2 cellular contexts compared by ENCODE assay signal in the genomic region with DNA sequence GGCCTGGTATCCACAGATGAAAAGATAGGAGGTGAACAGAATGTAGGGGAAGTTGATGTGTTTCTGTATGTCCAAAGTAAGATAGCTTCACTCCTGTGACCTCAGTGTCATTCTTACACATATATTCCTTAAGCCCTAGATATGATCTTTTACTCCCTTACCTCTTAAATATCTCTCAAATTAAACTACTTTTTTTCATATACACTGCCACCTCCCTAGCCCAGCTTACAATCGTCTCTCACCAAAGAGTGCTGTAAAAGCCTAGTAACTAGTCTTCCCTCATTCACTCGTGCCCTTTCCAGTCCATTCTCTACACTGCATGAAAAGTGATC.
TF ChIP-seq lines count a peak whose summit lies in the region.

No MANE protein-coding gene starts in this region.

TF ChIP-seq in HEK293, 187 proteins besides CTCF, POLR2A, EP300 and RAD21:
- TF ChIP-seq ZNF202 (tag by site-specific recombination; IDR thresholded peaks at IDR 0.05; ENCODE audit: borderline replicate concordance) (no peak), ZNF624 (tag by site-specific recombination; IDR thresholded peaks at IDR 0.05) (no peak), SP7 (tag by site-specific recombination; IDR thresholded peaks at IDR 0.05) (peak; percentile 2; the same call in 1 of the 2 replicates)
- TF ChIP-seq, protein P1, sequence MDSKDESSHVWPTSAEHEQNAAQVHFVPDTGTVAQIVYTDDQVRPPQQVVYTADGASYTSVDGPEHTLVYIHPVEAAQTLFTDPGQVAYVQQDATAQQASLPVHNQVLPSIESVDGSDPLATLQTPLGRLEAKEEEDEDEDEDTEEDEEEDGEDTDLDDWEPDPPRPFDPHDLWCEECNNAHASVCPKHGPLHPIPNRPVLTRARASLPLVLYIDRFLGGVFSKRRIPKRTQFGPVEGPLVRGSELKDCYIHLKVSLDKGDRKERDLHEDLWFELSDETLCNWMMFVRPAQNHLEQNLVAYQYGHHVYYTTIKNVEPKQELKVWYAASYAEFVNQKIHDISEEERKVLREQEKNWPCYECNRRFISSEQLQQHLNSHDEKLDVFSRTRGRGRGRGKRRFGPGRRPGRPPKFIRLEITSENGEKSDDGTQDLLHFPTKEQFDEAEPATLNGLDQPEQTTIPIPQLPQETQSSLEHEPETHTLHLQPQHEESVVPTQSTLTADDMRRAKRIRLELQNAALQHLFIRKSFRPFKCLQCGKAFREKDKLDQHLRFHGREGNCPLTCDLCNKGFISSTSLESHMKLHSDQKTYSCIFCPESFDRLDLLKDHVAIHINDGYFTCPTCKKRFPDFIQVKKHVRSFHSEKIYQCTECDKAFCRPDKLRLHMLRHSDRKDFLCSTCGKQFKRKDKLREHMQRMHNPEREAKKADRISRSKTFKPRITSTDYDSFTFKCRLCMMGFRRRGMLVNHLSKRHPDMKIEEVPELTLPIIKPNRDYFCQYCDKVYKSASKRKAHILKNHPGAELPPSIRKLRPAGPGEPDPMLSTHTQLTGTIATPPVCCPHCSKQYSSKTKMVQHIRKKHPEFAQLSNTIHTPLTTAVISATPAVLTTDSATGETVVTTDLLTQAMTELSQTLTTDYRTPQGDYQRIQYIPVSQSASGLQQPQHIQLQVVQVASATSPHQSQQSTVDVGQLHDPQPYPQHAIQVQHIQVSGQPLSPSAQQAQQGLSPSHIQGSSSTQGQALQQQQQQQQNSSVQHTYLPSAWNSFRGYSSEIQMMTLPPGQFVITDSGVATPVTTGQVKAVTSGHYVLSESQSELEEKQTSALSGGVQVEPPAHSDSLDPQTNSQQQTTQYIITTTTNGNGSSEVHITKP (tag by site-specific recombination; IDR thresholded peaks at IDR 0.05): peak; percentile 97

TF ChIP-seq in K562, 482 proteins besides CTCF, POLR2A, EP300 and RAD21:
- 0 out of 2 replicates have a peak, but pooled peaks have one; percentile 17 for TF ChIP-seq CBFA2T2 (conservative IDR thresholded peaks at IDR 0.05)
- TF ChIP-seq FOSL1 (tag; conservative IDR thresholded peaks at IDR 0.05): peak; percentile 58
- no peak for TF ChIP-seq TCF3 (CRISPR knock-in tag; IDR thresholded peaks at IDR 0.05)
- TF ChIP-seq NFE2 (IDR thresholded peaks at IDR 0.05; ENCODE audit: low read depth): no peak
- no peak for TF ChIP-seq CEBPG (CRISPR knock-in tag; IDR thresholded peaks at IDR 0.05)
- 0 out of 4 replicates have a peak, but pooled peaks of 1 of the 2 experiments have one; percentile 3 for TF ChIP-seq CEBPG (tag; conservative IDR thresholded peaks at IDR 0.05 in 1 of 2, IDR thresholded peaks at IDR 0.05 in 1 of 2)
